19 cellular contexts compared by ENCODE assay signal in the genomic region with DNA sequence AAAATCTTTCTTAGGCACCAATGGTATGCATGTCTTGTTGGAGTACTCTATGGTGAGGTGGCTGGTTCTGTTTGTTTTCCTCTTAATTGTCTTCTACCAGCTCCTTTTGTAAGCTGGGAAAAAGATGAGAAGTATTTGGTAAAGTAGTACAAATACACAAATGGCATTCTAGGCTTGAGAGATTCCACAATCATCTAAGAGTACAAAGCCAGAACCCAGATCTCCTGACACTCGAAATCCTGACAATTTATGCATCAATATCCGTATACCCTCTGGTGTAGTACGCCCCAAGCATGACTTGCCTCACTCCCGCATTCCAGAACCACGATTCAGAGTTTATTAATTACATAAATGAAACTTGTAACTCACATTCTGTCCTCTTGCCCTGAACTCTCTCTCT. TPM values are rescaled to one million over a fixed set of nuclear protein-coding genes. Genes with fewer than 3 reads are reported as not detected.
DNase-seq lines count a peak whose midpoint lies in the region; ATAC-seq, FAIRE-seq and TF ChIP-seq lines count a peak whose summit lies in the region.
"Had no signal": no experiment of that assay in that cellular context is flagged by ENCODE, and none has a peak within 500 bp of the region (broad histone marks: within the 10 kb centered on the region; RNA-seq: fewer than 3 reads in every experiment).

No MANE protein-coding gene starts in this region.

- WGBS in IMR-90 (ENCODE audit: extremely low coverage in 2 of 2, insufficient read length in 1 of 2), 2 experiments, result 73% methylated on average over 2 of the region's 5 CpGs; no CpG with 5 or more reads in 1 of the 2 experiments

- in situ Hi-C loops in IMR-90 (cut with MboI; ENCODE audit: low sequenced_read_pairs), result no loop called here

- H2BK20ac ChIP-seq in IMR-90 (ENCODE audit: low read depth, low read length), result no peak overlapping the region

- H3K9me3 ChIP-seq in IMR-90 (ENCODE audit: control insufficient read depth, insufficient read depth, low read length), result no peaks in the 10 kb centered on the region
- H3K9me3 ChIP-seq: heart left ventricle, spleen had no signal

- peaks cover 12% of the 10 kb centered on the region for H3K4me1 ChIP-seq in IMR-90 (ENCODE audit: control insufficient read depth, insufficient read depth, low read length)

- H3K56ac ChIP-seq in IMR-90 (ENCODE audit: extremely low read depth, insufficient read depth, low read length), result no peak overlapping the region

- H3K27me3 ChIP-seq in IMR-90 (ENCODE audit: control insufficient read depth, insufficient read depth, low read length) (no peaks in the 10 kb centered on the region), bronchial epithelial cell (ENCODE audit: control insufficient read depth, insufficient read depth, low read length) (no peaks in the 10 kb centered on the region)
- H3K27me3 ChIP-seq: heart left ventricle, spleen had no signal

- H3K9ac ChIP-seq in IMR-90 (ENCODE audit: low read depth, low read length), result no peak overlapping the region

- no TSS peak for BruUV-seq in IMR-90 (replicated peaks; lab: Mats Ljungman, UMichigan)

- no peak overlapping the region for H2BK15ac ChIP-seq in IMR-90 (ENCODE audit: low read depth, low read length)

- no peak for TF ChIP-seq RAD21 in IMR-90 (IDR thresholded peaks at IDR 0.05; ENCODE audit: low read length)

- H4K91ac ChIP-seq in IMR-90 (ENCODE audit: insufficient read depth, low read depth, low read length), result no peak overlapping the region

- CTCF ChIA-PET in IMR-90 (lab: Yijun Ruan, JAX), result no interaction called here

- no peak overlapping the region for H2AFZ ChIP-seq in IMR-90 (replicated peaks; ENCODE audit: low read length, poor library complexity)

- no peak overlapping the region for H4K5ac ChIP-seq in IMR-90 (ENCODE audit: low read depth, low read length)

- peaks cover 25% of the 10 kb centered on the region for H3K36me3 ChIP-seq in IMR-90 (ENCODE audit: control insufficient read depth, insufficient read depth, low read length)
- no peaks in the 10 kb centered on the region for H3K36me3 ChIP-seq in bronchial epithelial cell (ENCODE audit: control insufficient read depth, insufficient read depth, low read length)

- H3K14ac ChIP-seq in IMR-90 (replicated peaks; ENCODE audit: low read depth, low read length), result no peak overlapping the region

- H3K23ac ChIP-seq in IMR-90 (ENCODE audit: low read depth, low read length), result no peak overlapping the region

- no peak overlapping the region for H2BK5ac ChIP-seq in IMR-90 (ENCODE audit: low read depth, low read length, poor library complexity, severe bottlenecking)

- H3K18ac ChIP-seq in IMR-90 (ENCODE audit: low read depth, low read length), result no peak overlapping the region

- no peak overlapping the region for H2AK5ac ChIP-seq in IMR-90 (ENCODE audit: low read depth, low read length)

- no peak overlapping the region for H2AK9ac ChIP-seq in IMR-90 (replicated peaks; ENCODE audit: low read depth, low read length, poor library complexity)

- dilution Hi-C loops in IMR-90 (cut with HindIII; ENCODE audit: low sequenced_read_pairs, unreplicated experiment), result no loop called here

- H3K27ac ChIP-seq in IMR-90 (ENCODE audit: insufficient read depth, low read length), result no peak overlapping the region
- H3K27ac ChIP-seq: heart left ventricle, HL-60, spleen had no signal

- H3K4me3 ChIP-seq in AG09309 (ENCODE audit: control insufficient read depth, low read depth, low read length) (no peak overlapping the region), IMR-90 (ENCODE audit: insufficient read depth, low read depth, low read length) (no peak overlapping the region), bronchial epithelial cell (ENCODE audit: low read depth, low read length) (no peak overlapping the region)
- H3K4me3 ChIP-seq: heart left ventricle, spleen had no signal

- H3K4ac ChIP-seq in IMR-90 (ENCODE audit: low read depth, low read length), result no peak overlapping the region

- H3K79me1 ChIP-seq in IMR-90 (ENCODE audit: low read depth in 1 of 2, low read length in 2 of 2), result no peaks in the 10 kb centered on the region

- ATAC-seq in IMR-90 (ENCODE audit: low read depth) (peak; percentile 74), GM19328 (IDR thresholded peaks at IDR 0.05; ENCODE audit: unreplicated experiment) (no peak)
- ATAC-seq: activated T-cell treated with anti-CD3 and anti-CD28 coated beads, Interleukin-2, amount 50 U/mL, for 72 hours; heart left ventricle; stimulated activated naive CD8-positive, alpha-beta T cell treated with anti-CD3 and anti-CD28 coated beads, Interleukin-15, Interleukin-2, amounts not matched to agents 100 U/mL and 50 U/mL, for 24 hours had no signal

- DNase-seq in AG09309 (ENCODE audit: low read depth) (peak; percentile 3), IMR-90 (peak; percentile 54), bronchial epithelial cell (ENCODE audit: low read depth) (peak; percentile 44), kidney tubule cell (ENCODE audit: low spot score) (peak; percentile 17), ureter (ENCODE audit: low spot score) (no peak), cortex of kidney (lab: John Stamatoyannopoulos, UW) (no peak)
- no peak for DNase-seq in stimulated activated CD4-positive, alpha-beta T cell treated with anti-CD3 and anti-CD28 coated beads, Interleukin-4, amount 100 ng/mL, for 4 hours
- DNase-seq: activated CD4-positive, alpha-beta memory T cell treated with anti-CD3 and anti-CD28 coated beads for 36 hours; activated T-cell treated with anti-CD3 and anti-CD28 coated beads, Interleukin-2, amount 50 U/mL, for 72 hours; endodermal cell; heart left ventricle; NCI-H1694 treated with DMSO at 0.1 percent for 48 hours; NCI-H524; posterior cingulate gyrus; spleen; stimulated activated naive CD8-positive, alpha-beta T cell treated with anti-CD3 and anti-CD28 coated beads, Interleukin-15, Interleukin-2, amounts not matched to agents 100 U/mL and 50 U/mL, for 24 hours had no signal

- H4K8ac ChIP-seq in IMR-90 (ENCODE audit: low read depth in 2 of 2, low read length in 2 of 2), result no peak overlapping the region

- intact Hi-C loops in IMR-90 (cut with micrococcal nuclease), result no loop called here

- POLR2A ChIA-PET in IMR-90 (lab: Charles Lee; ENCODE audit: unreplicated experiment), result no interaction called here

- FAIRE-seq in bronchial epithelial cell (lab: Jason Lieb, UNC), result no peak
- FAIRE-seq: D721Med had no signal

- H2BK120ac ChIP-seq in IMR-90 (ENCODE audit: low read depth, low read length), result no peak overlapping the region

- peaks cover 6% of the 10 kb centered on the region; the same call in 1 of the 2 replicates for H3K9me1 ChIP-seq in IMR-90 (ENCODE audit: insufficient read depth, low read length)

- TF ChIP-seq POLR2A in IMR-90 (IDR thresholded peaks at IDR 0.05; ENCODE audit: low read depth, low read length), result no peak

- H4K20me1 ChIP-seq in IMR-90 (ENCODE audit: insufficient read depth, low read length), result no peaks in the 10 kb centered on the region

- peak overlapping the region; percentile 48; the same call in 1 of the 2 replicates for H3K4me2 ChIP-seq in IMR-90 (ENCODE audit: low read depth, low read length)

- no peak for TF ChIP-seq CTCF in AG09309 (IDR thresholded peaks at IDR 0.05; ENCODE audit: control insufficient read depth, insufficient read depth, low read depth, low read length, missing control alignments)
- TF ChIP-seq CTCF in IMR-90 (conservative IDR thresholded peaks at IDR 0.05; ENCODE audit: low read depth, low read length), result no peak
- TF ChIP-seq CTCF in bronchial epithelial cell (IDR thresholded peaks at IDR 0.05; ENCODE audit: insufficient read depth, low read length, severe bottlenecking), result no peak

TF ChIP-seq in IMR-90, 13 proteins besides CTCF, POLR2A, EP300 and RAD21:
- TF ChIP-seq SMC3 (IDR thresholded peaks at IDR 0.05; ENCODE audit: low read depth, low read length), result no peak
- peak; percentile 43; the same call in 1 of the 2 replicates for TF ChIP-seq CEBPB (IDR thresholded peaks at IDR 0.05; ENCODE audit: low read depth, low read length)

RNA-seq across cellular contexts. Expression of gene CDCA7L, which starts 43.5 kb away (rescaled TPM):
- 35.0 and 40.8 TPM in 2 replicates for total RNA-seq in IMR-90 (2012; rRNA removed)
- polyA plus RNA-seq in IMR-90 (2012; rRNA removed), result 18.2 and 20.4 TPM in 2 replicates
- polyA plus RNA-seq in IMR-90 (2012; cell fraction: cytosol; rRNA removed), result 7.8 and 15.1 TPM in 2 replicates
- 5.7 and 21.6 TPM in 2 replicates for polyA plus RNA-seq in IMR-90 (2012; cell fraction: nucleus; rRNA removed; ENCODE audit: low replicate concordance)
- total RNA-seq in bronchial epithelial cell, result 11.5 and 40.3 TPM in 2 replicates
- 12.0 TPM for total RNA-seq in ureter

Comparison
In these comparisons a context has a peak if more than half of its experiments do, and no peak if none do; other contexts are left out.
1. DNase-seq: peak in AG09309 (single experiment), IMR-90 (single experiment), bronchial epithelial cell (single experiment) and kidney tubule cell (single experiment); none in ureter (single experiment), stimulated activated CD4-positive, alpha-beta T cell treated with anti-CD3 and anti-CD28 coated beads, Interleukin-4, amount 100 ng/mL, for 4 hours (0 of 2) and cortex of kidney (single experiment).